ENCODE assay signal across 8 cellular contexts in the genomic region with DNA sequence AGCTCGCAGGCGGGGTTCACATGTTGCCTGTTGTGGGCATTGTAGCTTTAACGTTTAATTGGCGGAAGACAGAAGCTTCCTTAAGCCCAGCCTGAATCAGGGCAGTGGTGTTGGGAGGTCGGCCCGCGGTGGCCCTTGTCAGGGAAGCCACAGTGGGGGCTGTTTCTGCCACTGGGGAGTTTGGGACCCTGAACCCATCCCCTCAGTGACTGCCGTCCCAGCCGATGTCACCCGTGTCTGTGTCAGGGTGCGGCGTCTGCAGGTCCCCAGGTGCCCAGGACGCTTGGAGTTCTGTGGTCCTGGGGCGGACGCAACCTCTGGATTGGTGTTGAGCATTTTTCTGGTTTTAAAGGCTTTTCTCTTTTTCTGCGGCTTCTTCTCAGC. TPM values are rescaled to one million over a fixed set of nuclear protein-coding genes. Genes with fewer than 3 reads are reported as not detected.
"Had no signal": no experiment of that assay in that cellular context is flagged by ENCODE, and none has a peak within 500 bp of the region (broad histone marks: within the 10 kb centered on the region; RNA-seq: fewer than 3 reads in every experiment).

No MANE protein-coding gene starts in this region.

RNA-seq across cellular contexts. Expression of a gene that starts 31.0 kb away (rescaled TPM):
- total RNA-seq: ascending aorta, cerebellum had no signal

RNA-seq across cellular contexts. Expression of a gene that starts 59.4 kb away (rescaled TPM):
- total RNA-seq: activated naive CD4-positive, alpha-beta T cell treated with anti-CD3 and anti-CD28 coated beads for 36 hours; activated naive CD8-positive, alpha-beta T cell treated with anti-CD3 and anti-CD28 coated beads for 36 hours; activated naive CD8-positive, alpha-beta T cell treated with anti-CD3 and anti-CD28 coated beads, Interleukin-2, amount 10 ng/mL, durations not matched to agents 7 days and 5 days; activated T-helper 17 cell treated with anti-CD3 and anti-CD28 coated beads, Interleukin-2, amount 50 U/mL, for 72 hours; activated T-helper 2 cell treated with anti-CD3 and anti-CD28 coated beads, Interferon-gamma antibody, Interleukin-2, Interleukin-4, amounts not matched to agents 10 μg/mL and 5 μg/mL and 100 μg/mL, durations not matched to agents 14 hours and 24 hours and 36 hours; chondrocyte had no signal
